Comparison of ENCODE assay signal across 8 cellular contexts in the genomic region with DNA sequence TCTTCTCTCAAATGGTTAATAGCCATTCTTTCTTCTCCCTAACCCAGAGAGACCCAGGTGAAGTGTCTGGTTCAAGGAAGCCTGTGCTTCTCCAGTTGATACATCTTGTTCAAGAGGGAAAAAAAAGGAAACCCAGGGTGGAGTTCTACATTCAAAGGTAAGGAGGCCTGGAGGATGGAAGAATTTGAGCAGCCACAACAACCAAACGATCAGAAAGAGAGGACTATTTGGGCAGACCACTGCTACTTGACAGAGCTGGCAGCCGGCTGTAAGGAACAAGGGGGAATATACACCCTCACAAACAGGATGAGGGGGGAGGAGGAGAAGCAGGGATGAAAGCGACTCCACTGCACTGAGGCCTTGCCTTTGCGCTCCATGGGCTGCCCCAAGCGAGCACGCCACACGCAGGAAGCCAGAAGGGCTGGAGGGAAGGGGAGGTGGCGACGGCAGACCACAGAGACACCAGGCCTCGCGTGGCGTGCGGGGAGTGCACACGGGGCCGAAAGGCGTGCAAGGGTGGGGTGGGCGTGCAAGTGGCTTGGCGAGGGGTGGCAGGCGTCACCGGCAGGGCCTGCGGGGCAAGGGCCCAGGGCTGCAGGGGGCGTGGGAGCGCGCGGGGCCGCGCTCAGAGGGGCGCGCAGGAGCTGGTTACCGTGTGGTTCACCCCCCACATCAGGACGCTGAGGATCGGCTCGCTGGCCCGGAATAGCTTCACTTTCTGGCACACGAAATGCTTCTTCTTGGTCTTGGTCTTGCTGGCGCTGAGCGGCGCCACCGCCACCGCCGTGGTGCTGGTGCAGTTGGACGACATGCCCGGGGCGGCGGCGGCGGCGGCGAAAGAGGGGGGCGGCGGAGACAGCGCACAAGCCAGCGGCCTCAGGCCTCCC.
DNase-seq lines count a peak whose midpoint lies in the region; ATAC-seq and TF ChIP-seq lines count a peak whose summit lies in the region.

No MANE protein-coding gene starts in this region.

- DNase-seq in NCI-H1436 (lab: John Stamatoyannopoulos, UW), result peak; percentile 32
- no peak for DNase-seq in NCI-H1436 treated with DMSO at 0.1 percent for 48 hours (lab: John Stamatoyannopoulos, UW)
- peak; percentile 60 for DNase-seq in NCI-H526 treated with DMSO at 0.1 percent for 48 hours (lab: John Stamatoyannopoulos, UW)
- peak; percentile 77 for DNase-seq in activated CD8-positive, alpha-beta memory T cell treated with anti-CD3 and anti-CD28 coated beads, Interleukin-2, amount 50 U/mL, for 48 hours
- DNase-seq in erythroblast (lab: John Stamatoyannopoulos, UW), result peak; percentile 82

- H3K4me3 Mint-ChIP-seq in stimulated activated memory B cell treated with anti-CD40 and anti-IgM and Interleukin-4, amounts not matched to agents 10 μg/mL and 1 μg/mL and 100 μg/mL, for 72 hours, result peak overlapping the region; percentile 94

- no peaks in the 10 kb centered on the region for H3K27me3 Mint-ChIP-seq in stimulated activated memory B cell treated with anti-CD40 and anti-IgM and Interleukin-4, amounts not matched to agents 10 μg/mL and 1 μg/mL and 100 μg/mL, for 72 hours

- H3K9me3 ChIP-seq in muscle layer of duodenum (ENCODE audit: control insufficient read depth in 1 of 2, low read length in 2 of 2), result no peaks in the 10 kb centered on the region

- H3K27ac ChIP-seq in muscle layer of duodenum (ENCODE audit: low read length), result peak overlapping the region; percentile 50

- peaks cover 20 to 25% of the 10 kb centered on the region in 2 donors for H3K36me3 ChIP-seq in muscle layer of duodenum (ENCODE audit: control insufficient read depth in 1 of 2, insufficient read depth in 2 of 2, low read length in 2 of 2)

- peaks cover 43% of the 10 kb centered on the region for H3K36me3 Mint-ChIP-seq in stimulated activated memory B cell treated with anti-CD40 and anti-IgM and Interleukin-4, amounts not matched to agents 10 μg/mL and 1 μg/mL and 100 μg/mL, for 72 hours

- no peaks in the 10 kb centered on the region for H3K27me3 ChIP-seq in muscle layer of duodenum (ENCODE audit: low read depth, low read length)

- peaks cover 18 to 27% of the 10 kb centered on the region in 2 donors for H3K4me1 ChIP-seq in muscle layer of duodenum (ENCODE audit: control insufficient read depth in 1 of 2, insufficient read depth in 2 of 2, low read length in 2 of 2)

- H3K4me3 ChIP-seq in muscle layer of duodenum (ENCODE audit: low read depth in 1 of 2, low read length in 2 of 2), result peak overlapping the region; percentile 88 to 97

- ATAC-seq in HG02798 (IDR thresholded peaks at IDR 0.05; ENCODE audit: poor library complexity, unreplicated experiment), result peak; percentile 26
- ATAC-seq in stimulated activated memory B cell treated with anti-CD40 and anti-IgM and Interleukin-4, amounts not matched to agents 10 μg/mL and 1 μg/mL and 100 μg/mL, for 72 hours, result peak; percentile 62

- TF ChIP-seq POLR2A in erythroblast (IDR thresholded peaks at IDR 0.05; ENCODE audit: low read length), result no peak

- peaks cover 43% of the 10 kb centered on the region for H3K4me1 Mint-ChIP-seq in stimulated activated memory B cell treated with anti-CD40 and anti-IgM and Interleukin-4, amounts not matched to agents 10 μg/mL and 1 μg/mL and 100 μg/mL, for 72 hours

- H3K9me3 Mint-ChIP-seq in stimulated activated memory B cell treated with anti-CD40 and anti-IgM and Interleukin-4, amounts not matched to agents 10 μg/mL and 1 μg/mL and 100 μg/mL, for 72 hours, result no peaks in the 10 kb centered on the region

- peak overlapping the region; percentile 87 for H3K27ac Mint-ChIP-seq in stimulated activated memory B cell treated with anti-CD40 and anti-IgM and Interleukin-4, amounts not matched to agents 10 μg/mL and 1 μg/mL and 100 μg/mL, for 72 hours
